In the genomic region with DNA sequence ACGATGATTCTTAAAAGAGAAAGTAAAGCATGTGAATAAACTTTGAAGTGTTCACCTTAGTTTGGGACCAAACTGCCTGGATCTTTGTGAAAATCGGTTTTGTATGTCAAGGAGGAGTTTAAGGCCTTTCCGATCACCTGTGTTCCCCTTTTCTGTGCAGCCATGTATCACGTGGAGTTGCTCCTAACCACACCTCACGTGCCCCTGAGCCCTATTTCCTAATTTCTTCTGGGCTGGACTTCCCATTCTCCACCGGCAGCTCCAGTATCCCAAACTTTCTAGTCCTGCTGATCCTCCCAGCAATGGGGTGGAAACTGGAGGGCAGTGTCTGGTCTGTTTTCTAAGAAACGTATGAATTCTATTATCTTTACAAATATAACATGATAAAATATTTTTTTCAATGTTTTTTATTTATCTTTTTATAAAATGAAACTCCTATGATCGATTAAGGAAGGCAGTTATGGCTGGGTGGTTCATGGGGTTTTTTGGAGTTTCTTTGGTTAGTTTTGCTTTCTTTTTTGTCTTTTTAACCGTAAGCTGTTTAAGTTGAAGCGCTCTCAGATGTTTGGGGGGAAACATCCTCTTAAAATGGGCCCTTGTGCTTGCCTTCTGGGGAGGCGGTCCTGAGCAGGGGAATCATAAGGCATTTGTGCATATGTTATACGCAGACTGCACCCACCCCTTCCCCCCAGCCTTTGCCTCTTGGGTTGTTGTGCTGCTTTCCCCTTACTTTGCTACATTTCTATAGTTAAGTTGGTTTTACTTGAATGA, we compare ENCODE assay signal across 1 cellular context.
TF ChIP-seq lines count a peak whose summit lies in the region.

No MANE protein-coding gene starts in this region.

TF ChIP-seq in H1, 55 proteins besides CTCF, POLR2A, EP300 and RAD21:
- TF ChIP-seq TAF1 (IDR thresholded peaks at IDR 0.05; ENCODE audit: low read depth, low read length) (no peak), SAP30 (IDR thresholded peaks at IDR 0.05; ENCODE audit: insufficient read depth, insufficient replicate concordance, low read length) (no peak), GTF2F1 (IDR thresholded peaks at IDR 0.05; ENCODE audit: borderline replicate concordance, low read depth, low read length) (no peak), FOSL1 (IDR thresholded peaks at IDR 0.05; ENCODE audit: insufficient read depth, low read depth, low read length) (no peak), CBX5 (IDR thresholded peaks at IDR 0.05; ENCODE audit: low read depth, low read length) (no peak), NRF1 (IDR thresholded peaks at IDR 0.05; ENCODE audit: low read depth, low read length) (no peak), CTBP2 (IDR thresholded peaks at IDR 0.05; ENCODE audit: borderline replicate concordance, insufficient read depth, insufficient read length, low read length) (no peak), EZH2 (IDR thresholded peaks at IDR 0.05; ENCODE audit: low read depth, low read length, severe bottlenecking) (no peak)
- TF ChIP-seq, protein P1, sequence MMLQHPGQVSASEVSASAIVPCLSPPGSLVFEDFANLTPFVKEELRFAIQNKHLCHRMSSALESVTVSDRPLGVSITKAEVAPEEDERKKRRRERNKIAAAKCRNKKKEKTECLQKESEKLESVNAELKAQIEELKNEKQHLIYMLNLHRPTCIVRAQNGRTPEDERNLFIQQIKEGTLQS (IDR thresholded peaks at IDR 0.05; ENCODE audit: insufficient read depth, low read depth, low read length): no peak
